18 cellular contexts compared by ENCODE assay signal in the genomic region with DNA sequence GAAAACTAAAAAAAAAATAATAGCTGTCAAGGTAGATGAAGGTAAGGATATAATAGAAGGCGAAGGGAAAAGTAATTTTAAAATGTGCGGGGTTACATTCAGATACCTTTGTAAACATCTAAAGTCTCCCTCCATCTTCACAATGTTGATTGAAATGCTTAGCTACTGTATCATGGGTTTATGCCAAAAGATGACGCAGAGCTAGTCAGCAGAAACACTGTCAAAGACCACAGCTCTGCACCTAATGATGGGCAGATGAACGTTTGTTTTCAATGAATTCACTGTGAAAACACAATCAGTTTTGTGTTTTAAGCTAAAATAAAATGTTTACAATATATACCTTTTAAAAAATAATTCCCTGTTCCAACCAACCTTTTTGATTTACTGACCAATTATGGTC.
DNase-seq lines count a peak whose midpoint lies in the region; ATAC-seq and TF ChIP-seq lines count a peak whose summit lies in the region.
"Had no signal": no experiment of that assay in that cellular context is flagged by ENCODE, and none has a peak within 500 bp of the region (broad histone marks: within the 10 kb centered on the region; RNA-seq: fewer than 3 reads in every experiment).

No MANE protein-coding gene starts in this region.

- peaks cover 18% of the 10 kb centered on the region for H3F3A ChIP-seq in SK-N-SH (replicated peaks; ENCODE audit: insufficient read depth)

- TF ChIP-seq RAD21 in IMR-90 (IDR thresholded peaks at IDR 0.05; ENCODE audit: low read length) = no peak
- no peak for TF ChIP-seq RAD21 in SK-N-SH (IDR thresholded peaks at IDR 0.05; ENCODE audit: low read length)

- H3K4me1 ChIP-seq in IMR-90 (ENCODE audit: control insufficient read depth, insufficient read depth, low read length) = peaks cover 18% of the 10 kb centered on the region
- peaks cover 16 to 33% of the 10 kb centered on the region in 2 experiments; a peak in 2 of 4 replicates for H3K4me1 ChIP-seq in SK-N-SH (ENCODE audit: control insufficient read depth in 1 of 2, insufficient read depth in 2 of 2, low read depth in 1 of 2, low read length in 1 of 2)
- peaks cover 0 to 22% (median 7%) of the 10 kb centered on the region in 4 donors for H3K4me1 ChIP-seq in stomach

- TF ChIP-seq EP300 in SK-N-SH (IDR thresholded peaks at IDR 0.05; ENCODE audit: borderline replicate concordance in 1 of 2, low read depth in 1 of 2, low read length in 1 of 2) (no peak), stomach (IDR thresholded peaks at IDR 0.05) (no peak)

- H3K4me3 ChIP-seq in IMR-90 (ENCODE audit: insufficient read depth, low read depth, low read length) (no peak overlapping the region), SK-N-SH (ENCODE audit: low read depth in 2 of 2, low read length in 1 of 2) (no peak overlapping the region), stomach (no peak overlapping the region)
- H3K4me3 ChIP-seq: lung, upper lobe of right lung had no signal

- 0 out of 2 replicates have a peak overlapping the region, but pooled peaks have one; percentile 10 for H2BK120ac ChIP-seq in IMR-90 (ENCODE audit: low read depth, low read length)

- in situ Hi-C loops in ACHN (cut with HindIII; ENCODE audit: low pct_ligation_motif_present, low pct_unique_long_range_greater_than_20kb, low sequenced_read_pairs) (no loop called here), IMR-90 (cut with MboI; ENCODE audit: low sequenced_read_pairs) (no loop called here)

- H3K9me1 ChIP-seq in IMR-90 (ENCODE audit: insufficient read depth, low read length) = peaks cover 30% of the 10 kb centered on the region

- H4K20me1 ChIP-seq in IMR-90 (ENCODE audit: insufficient read depth, low read length) (peaks cover 40% of the 10 kb centered on the region; the same call in 1 of the 2 replicates), SK-N-SH (ENCODE audit: insufficient read depth) (peaks cover 3% of the 10 kb centered on the region; the same call in 1 of the 2 replicates)

- H2AFZ ChIP-seq in IMR-90 (replicated peaks; ENCODE audit: low read length, poor library complexity) (no peak overlapping the region), SK-N-SH (ENCODE audit: low read depth) (no peak overlapping the region)

- no peak overlapping the region for H3K56ac ChIP-seq in IMR-90 (ENCODE audit: extremely low read depth, insufficient read depth, low read length)

- H3K4ac ChIP-seq in IMR-90 (ENCODE audit: low read depth, low read length) = no peak overlapping the region

- dilution Hi-C loops in IMR-90 (cut with HindIII; ENCODE audit: low sequenced_read_pairs, unreplicated experiment) = no loop called here

- H2BK20ac ChIP-seq in IMR-90 (ENCODE audit: low read depth, low read length) = no peak overlapping the region

- H3K79me2 ChIP-seq in SK-N-SH (ENCODE audit: insufficient read depth) = peaks cover 17% of the 10 kb centered on the region; the same call in 1 of the 2 replicates

- no peak overlapping the region for H2BK15ac ChIP-seq in IMR-90 (ENCODE audit: low read depth, low read length)

- TF ChIP-seq CTCF in IMR-90 (conservative IDR thresholded peaks at IDR 0.05; ENCODE audit: low read depth, low read length) (no peak), SK-N-SH (IDR thresholded peaks at IDR 0.05) (no peak), stomach (IDR thresholded peaks at IDR 0.05) (no peak)

- ATAC-seq in IMR-90 (ENCODE audit: low read depth) (no peak), esophagus mucosa (no peak)
- ATAC-seq: upper lobe of right lung had no signal

- 0 out of 2 replicates have a peak overlapping the region, but pooled peaks have one; percentile 51 for H3K14ac ChIP-seq in IMR-90 (replicated peaks; ENCODE audit: low read depth, low read length)

- H4K8ac ChIP-seq in IMR-90 (ENCODE audit: low read depth in 2 of 2, low read length in 2 of 2) = no peak overlapping the region

- H3K4me2 ChIP-seq in IMR-90 (ENCODE audit: low read depth, low read length) = no peak overlapping the region
- H3K4me2 ChIP-seq in SK-N-SH = no peak overlapping the region

- 100% methylated on average over 2 of the region's 4 CpGs; no CpG with 5 or more reads in 1 of the 2 experiments for WGBS in IMR-90 (ENCODE audit: extremely low coverage in 2 of 2, insufficient read length in 1 of 2), 2 experiments
- WGBS in SK-N-SH (ENCODE audit: low lambda C conversion rate) = 68% methylated on average over 4 of the region's 4 CpGs
- 74 to 85% (median 78%) methylated on average over 4 of the region's 4 CpGs for WGBS in stomach, 5 donors

- TF ChIP-seq POLR2A in IMR-90 (IDR thresholded peaks at IDR 0.05; ENCODE audit: low read depth, low read length) = no peak
- TF ChIP-seq POLR2A in stomach (IDR thresholded peaks at IDR 0.05) = no peak

- peaks cover 30 to 73% of the 10 kb centered on the region in 2 experiments for H3K79me1 ChIP-seq in IMR-90 (ENCODE audit: low read depth in 1 of 2, low read length in 2 of 2)

- H3K18ac ChIP-seq in IMR-90 (ENCODE audit: low read depth, low read length) = peak overlapping the region; percentile 3; the same call in 1 of the 2 replicates

- H3K9me2 ChIP-seq in SK-N-SH = no peaks in the 10 kb centered on the region

- H3K27ac ChIP-seq in IMR-90 (ENCODE audit: insufficient read depth, low read length) = no peak overlapping the region
- H3K27ac ChIP-seq in SK-N-SH (ENCODE audit: low read depth in 2 of 2, low read length in 1 of 2) = no peak overlapping the region
- H3K27ac ChIP-seq in stomach = no peak overlapping the region
- H3K27ac ChIP-seq: upper lobe of right lung had no signal

- H3K36me3 ChIP-seq in IMR-90 (ENCODE audit: control insufficient read depth, insufficient read depth, low read length) (peaks cover 5% of the 10 kb centered on the region), SK-N-SH (replicated peaks in 1 of 2; ENCODE audit: control insufficient read depth in 1 of 2, insufficient read depth in 2 of 2, low read length in 1 of 2) (no peaks in the 10 kb centered on the region), stomach (no peaks in the 10 kb centered on the region)
- H3K36me3 ChIP-seq: upper lobe of right lung had no signal

- H3K27me3 ChIP-seq in IMR-90 (ENCODE audit: control insufficient read depth, insufficient read depth, low read length) (no peaks in the 10 kb centered on the region), SK-N-SH (ENCODE audit: insufficient read depth) (no peaks in the 10 kb centered on the region), stomach (no peaks in the 10 kb centered on the region)
- H3K27me3 ChIP-seq: upper lobe of right lung had no signal

- H4K91ac ChIP-seq in IMR-90 (ENCODE audit: insufficient read depth, low read depth, low read length) = 0 out of 2 replicates have a peak overlapping the region, but pooled peaks have one; percentile 15

- CTCF ChIA-PET in IMR-90 (lab: Yijun Ruan, JAX) = interaction anchor here (1.3 kb wide), 1 partner anchor 65 kb away, joined by 3 read pairs; no protein-coding TSS in a partner anchor
- CTCF ChIA-PET in SK-N-SH (lab: Yijun Ruan, JAX) = interaction anchor here (0.8 to 1.7 kb wide), 3 partner anchors 9 to 45 kb away, joined by 3 to 4 read pairs (median 3); no protein-coding TSS in a partner anchor

- no peak overlapping the region for H2BK5ac ChIP-seq in IMR-90 (ENCODE audit: low read depth, low read length, poor library complexity, severe bottlenecking)

- H3K9ac ChIP-seq in IMR-90 (ENCODE audit: low read depth, low read length) (no peak overlapping the region), SK-N-SH (no peak overlapping the region)

- H4K5ac ChIP-seq in IMR-90 (ENCODE audit: low read depth, low read length) = no peak overlapping the region

- no peak overlapping the region for H2AK9ac ChIP-seq in IMR-90 (replicated peaks; ENCODE audit: low read depth, low read length, poor library complexity)

- H2AK5ac ChIP-seq in IMR-90 (ENCODE audit: low read depth, low read length) = no peak overlapping the region

- DNase-seq in ACHN (peak; percentile 49), IMR-90 (peak; percentile 80), SK-N-SH (no peak), fibroblast of the conjunctiva (ENCODE audit: low read depth) (peak; percentile 37), stomach (no peak), Kasumi-1 (lab: John Stamatoyannopoulos, UW) (no peak)
- DNase-seq in stimulated activated CD4-positive, alpha-beta T cell treated with anti-CD3 and anti-CD28 coated beads, Interleukin-12 subunit alpha, Interleukin-12 subunit beta, amount 100 ng/mL, for 4 hours = no peak
- DNase-seq: activated CD4-positive, alpha-beta T cell treated with anti-CD3 and anti-CD28 coated beads, Interleukin-2, amount 50 U/mL, for 48 hours; amygdala; Calu3; NCI-H1417; NCI-H510A; nephron progenitor cell; RPMI8226; stimulated activated CD4-positive, alpha-beta T cell treated with anti-CD3 and anti-CD28 coated beads, Interleukin-4, amount 100 ng/mL, for 24 hours; upper lobe of right lung had no signal

- intact Hi-C loops in IMR-90 (cut with micrococcal nuclease) (no loop called here), stomach (cut with DNase I; ENCODE audit: low total_unique reads) (no loop called here)

- BruUV-seq in IMR-90 (replicated peaks; lab: Mats Ljungman, UMichigan) = no TSS peak

- H3K9me3 ChIP-seq in IMR-90 (ENCODE audit: control insufficient read depth, insufficient read depth, low read length) = no peaks in the 10 kb centered on the region
- no peaks in the 10 kb centered on the region for H3K9me3 ChIP-seq in SK-N-SH
- H3K9me3 ChIP-seq in stomach = no peaks in the 10 kb centered on the region
- H3K9me3 ChIP-seq: upper lobe of right lung had no signal

- POLR2A ChIA-PET in IMR-90 (lab: Charles Lee; ENCODE audit: unreplicated experiment) = no interaction called here
- POLR2A ChIA-PET in SK-N-SH (lab: Yijun Ruan, JAX) = no interaction called here

- H3K23ac ChIP-seq in IMR-90 (ENCODE audit: low read depth, low read length) = no peak overlapping the region

TF ChIP-seq in IMR-90, 13 proteins besides CTCF, POLR2A, EP300 and RAD21 (continues in another document):
- TF ChIP-seq MXI1 (IDR thresholded peaks at IDR 0.05; ENCODE audit: borderline replicate concordance, low read depth, low read length) (no peak), SMC3 (IDR thresholded peaks at IDR 0.05; ENCODE audit: low read depth, low read length) (no peak), CHD1 (IDR thresholded peaks at IDR 0.05; ENCODE audit: low read depth, low read length) (no peak), MAZ (IDR thresholded peaks at IDR 0.05; ENCODE audit: borderline replicate concordance, low read depth, low read length) (no peak), RCOR1 (IDR thresholded peaks at IDR 0.05; ENCODE audit: insufficient replicate concordance, low read length) (no peak), MAFK (IDR thresholded peaks at IDR 0.05; ENCODE audit: low read depth, low read length) (peak; percentile 48)

TF ChIP-seq in SK-N-SH, 30 proteins besides CTCF, POLR2A, EP300 and RAD21 (continues in another document):
- TF ChIP-seq FOSL2 (IDR thresholded peaks at IDR 0.05; ENCODE audit: borderline replicate concordance, low read depth) (peak; percentile 43; the same call in 1 of the 2 replicates), TEAD4 (IDR thresholded peaks at IDR 0.05; ENCODE audit: borderline replicate concordance, insufficient read depth) (no peak), NFIC (IDR thresholded peaks at IDR 0.05; ENCODE audit: borderline replicate concordance) (peak; percentile 66)

Comparison
In these comparisons a context has a peak if more than half of its experiments do, and no peak if none do; other contexts are left out.
1. DNase-seq: peak in ACHN (single experiment), IMR-90 (single experiment) and fibroblast of the conjunctiva (single experiment); none in SK-N-SH (single experiment), stomach (single experiment), stimulated activated CD4-positive, alpha-beta T cell treated with anti-CD3 and anti-CD28 coated beads, Interleukin-12 subunit alpha, Interleukin-12 subunit beta, amount 100 ng/mL, for 4 hours (single experiment) and Kasumi-1 (0 of 2).